Comparison of ENCODE assay signal across 1 cellular context in genomic region chr7:2621061-2621828, GRCh38.
A peak's percentile ranks its signal among the peaks of the same experiment; 100 is the strongest.
TF ChIP-seq lines count a peak whose summit lies in the region.

No MANE protein-coding gene starts in this region.

TF ChIP-seq in HepG2, 621 proteins besides CTCF, POLR2A, EP300 and RAD21 (continued from another document and continues in another):
- no peak for TF ChIP-seq ZBTB33 (CRISPR knock-in tag; IDR thresholded peaks at IDR 0.05)
- TF ChIP-seq JUNB (CRISPR knock-in tag; IDR thresholded peaks at IDR 0.05; ENCODE audit: borderline replicate concordance) = no peak
- no peak; the same call in 1 of the 2 replicates for TF ChIP-seq ZMYM3 (CRISPR knock-in tag; IDR thresholded peaks at IDR 0.05)
- no peak for TF ChIP-seq ZSCAN12 (CRISPR knock-in tag; IDR thresholded peaks at IDR 0.05)
- TF ChIP-seq SNAPC4 (CRISPR knock-in tag; IDR thresholded peaks at IDR 0.05) = no peak
- TF ChIP-seq FOXK1 (CRISPR knock-in tag; IDR thresholded peaks at IDR 0.05; ENCODE audit: borderline replicate concordance, low read depth) = no peak
- no peak for TF ChIP-seq ZNF672 (CRISPR knock-in tag; IDR thresholded peaks at IDR 0.05)
- no peak for TF ChIP-seq PCBP1 (IDR thresholded peaks at IDR 0.05; ENCODE audit: borderline replicate concordance, low read depth, low read length)
- no peak for TF ChIP-seq CREM (IDR thresholded peaks at IDR 0.05)
- no peak for TF ChIP-seq CREM (CRISPR knock-in tag; IDR thresholded peaks at IDR 0.05)
- TF ChIP-seq PHF21A (CRISPR knock-in tag; IDR thresholded peaks at IDR 0.05) = no peak
- TF ChIP-seq PHF8 (CRISPR knock-in tag; IDR thresholded peaks at IDR 0.05) = 0 out of 2 replicates have a peak, but pooled peaks have one; percentile 13
- TF ChIP-seq MXI1 (IDR thresholded peaks at IDR 0.05; ENCODE audit: borderline replicate concordance, low read depth, low read length) = no peak
- TF ChIP-seq ZNF329 (CRISPR knock-in tag; IDR thresholded peaks at IDR 0.05; ENCODE audit: low read depth) = no peak
- no peak for TF ChIP-seq SYNCRIP (IDR thresholded peaks at IDR 0.05; ENCODE audit: insufficient read depth, low read depth, low read length)
- TF ChIP-seq ZNF543 (CRISPR knock-in tag; IDR thresholded peaks at IDR 0.05) = peak; percentile 36; the same call in 1 of the 2 replicates
- TF ChIP-seq ZNF326 (CRISPR knock-in tag; IDR thresholded peaks at IDR 0.05; ENCODE audit: borderline replicate concordance) = no peak
- no peak for TF ChIP-seq E2F5 (CRISPR knock-in tag; conservative IDR thresholded peaks at IDR 0.05)
- 0 out of 2 replicates have a peak, but pooled peaks have one; percentile 28 for TF ChIP-seq ZBTB20 (CRISPR knock-in tag; IDR thresholded peaks at IDR 0.05; ENCODE audit: borderline replicate concordance, low read depth)
- 0 out of 2 replicates have a peak, but pooled peaks have one; percentile 25 for TF ChIP-seq RBFOX2 (IDR thresholded peaks at IDR 0.05; ENCODE audit: low read depth, low read length)
- TF ChIP-seq CSRNP1 (CRISPR knock-in tag; IDR thresholded peaks at IDR 0.05) = no peak
- TF ChIP-seq MED1 (CRISPR knock-in tag; IDR thresholded peaks at IDR 0.05) = peak; percentile 39
- no peak for TF ChIP-seq ZNF468 (CRISPR knock-in tag; IDR thresholded peaks at IDR 0.05)
- TF ChIP-seq ZNF496 (CRISPR knock-in tag; IDR thresholded peaks at IDR 0.05; ENCODE audit: insufficient replicate concordance) = no peak
- no peak for TF ChIP-seq ISX (CRISPR knock-in tag; conservative IDR thresholded peaks at IDR 0.05)
- TF ChIP-seq NFIC (IDR thresholded peaks at IDR 0.05; ENCODE audit: low read length) = no peak
- TF ChIP-seq ZFP36L1 (CRISPR knock-in tag; IDR thresholded peaks at IDR 0.05) = 0 out of 2 replicates have a peak, but pooled peaks have one; percentile 16
- TF ChIP-seq SMYD3 (CRISPR knock-in tag; IDR thresholded peaks at IDR 0.05) = no peak
- TF ChIP-seq KDM4B (CRISPR knock-in tag; IDR thresholded peaks at IDR 0.05) = no peak
- no peak for TF ChIP-seq RFXAP (CRISPR knock-in tag; IDR thresholded peaks at IDR 0.05; ENCODE audit: borderline replicate concordance)
- TF ChIP-seq AGO2 (optimal IDR thresholded peaks at IDR 0.05; ENCODE audit: low read depth, low read length) = peak; percentile 48
- no peak for TF ChIP-seq ZNF674 (CRISPR knock-in tag; IDR thresholded peaks at IDR 0.05; ENCODE audit: low read depth)
- no peak for TF ChIP-seq ZNF761 (CRISPR knock-in tag; conservative IDR thresholded peaks at IDR 0.05)
- no peak for TF ChIP-seq GABPA (IDR thresholded peaks at IDR 0.05; ENCODE audit: low read depth, low read length)
- TF ChIP-seq GABPA (CRISPR knock-in tag; IDR thresholded peaks at IDR 0.05; ENCODE audit: low read depth) = no peak
- no peak for TF ChIP-seq HIVEP1 (CRISPR knock-in tag; IDR thresholded peaks at IDR 0.05)
- TF ChIP-seq ZFP91 (CRISPR knock-in tag; IDR thresholded peaks at IDR 0.05; ENCODE audit: borderline replicate concordance) = no peak; the same call in 1 of the 2 replicates
- TF ChIP-seq SALL1 (CRISPR knock-in tag; IDR thresholded peaks at IDR 0.05) = peak; percentile 60
- TF ChIP-seq GZF1 (CRISPR knock-in tag; IDR thresholded peaks at IDR 0.05) = peak; percentile 66; the same call in 1 of the 2 replicates
- TF ChIP-seq IRF1 (CRISPR knock-in tag; IDR thresholded peaks at IDR 0.05; ENCODE audit: low read depth) = no peak
- 0 out of 2 replicates have a peak, but pooled peaks have one; percentile 46 for TF ChIP-seq ZNF564 (CRISPR knock-in tag; IDR thresholded peaks at IDR 0.05)
- TF ChIP-seq ETV6 (CRISPR knock-in tag; conservative IDR thresholded peaks at IDR 0.05) = no peak
- no peak for TF ChIP-seq KLF9 (CRISPR knock-in tag; IDR thresholded peaks at IDR 0.05; ENCODE audit: low read depth)
- no peak for TF ChIP-seq SRSF4 (IDR thresholded peaks at IDR 0.05; ENCODE audit: low read depth, low read length, poor library complexity, severe bottlenecking)
- TF ChIP-seq SIN3B (IDR thresholded peaks at IDR 0.05; ENCODE audit: low read length) = no peak
- TF ChIP-seq ZNF253 (CRISPR knock-in tag; IDR thresholded peaks at IDR 0.05; ENCODE audit: borderline replicate concordance) = no peak
- no peak for TF ChIP-seq PPARG (CRISPR knock-in tag; conservative IDR thresholded peaks at IDR 0.05)
- no peak for TF ChIP-seq FOXP4 (CRISPR knock-in tag; IDR thresholded peaks at IDR 0.05)
- TF ChIP-seq ZNF33A (CRISPR knock-in tag; IDR thresholded peaks at IDR 0.05; ENCODE audit: borderline replicate concordance) = no peak
- no peak for TF ChIP-seq CHCHD3 (CRISPR knock-in tag; IDR thresholded peaks at IDR 0.05)
- TF ChIP-seq ZNF75D (CRISPR knock-in tag; IDR thresholded peaks at IDR 0.05; ENCODE audit: borderline replicate concordance) = no peak
- TF ChIP-seq MYC (CRISPR knock-in tag; IDR thresholded peaks at IDR 0.05; ENCODE audit: borderline replicate concordance) = peak; percentile 68; the same call in 1 of the 2 replicates
- no peak for TF ChIP-seq PBX2 (CRISPR knock-in tag; IDR thresholded peaks at IDR 0.05)
- peak; percentile 85 for TF ChIP-seq ZNF263 (CRISPR knock-in tag; IDR thresholded peaks at IDR 0.05)
- TF ChIP-seq ELF3 (CRISPR knock-in tag; IDR thresholded peaks at IDR 0.05) = no peak
- no peak for TF ChIP-seq SRSF9 (IDR thresholded peaks at IDR 0.05; ENCODE audit: borderline replicate concordance, insufficient read depth, low read depth, low read length, poor library complexity, severe bottlenecking)
- TF ChIP-seq HMGA1 (CRISPR knock-in tag; conservative IDR thresholded peaks at IDR 0.05) = no peak
- no peak for TF ChIP-seq SMC3 (IDR thresholded peaks at IDR 0.05; ENCODE audit: low read length)
- peak; percentile 74; the same call in 1 of the 2 replicates for TF ChIP-seq ZBTB8A (CRISPR knock-in tag; IDR thresholded peaks at IDR 0.05; ENCODE audit: borderline replicate concordance, low read depth)
- TF ChIP-seq NFYC (CRISPR knock-in tag; IDR thresholded peaks at IDR 0.05) = no peak
- peak; percentile 74; the same call in 1 of the 2 replicates for TF ChIP-seq NRL (CRISPR knock-in tag; IDR thresholded peaks at IDR 0.05; ENCODE audit: borderline replicate concordance)
